Comparison of ENCODE assay signal across 30 cellular contexts in the genomic region with DNA sequence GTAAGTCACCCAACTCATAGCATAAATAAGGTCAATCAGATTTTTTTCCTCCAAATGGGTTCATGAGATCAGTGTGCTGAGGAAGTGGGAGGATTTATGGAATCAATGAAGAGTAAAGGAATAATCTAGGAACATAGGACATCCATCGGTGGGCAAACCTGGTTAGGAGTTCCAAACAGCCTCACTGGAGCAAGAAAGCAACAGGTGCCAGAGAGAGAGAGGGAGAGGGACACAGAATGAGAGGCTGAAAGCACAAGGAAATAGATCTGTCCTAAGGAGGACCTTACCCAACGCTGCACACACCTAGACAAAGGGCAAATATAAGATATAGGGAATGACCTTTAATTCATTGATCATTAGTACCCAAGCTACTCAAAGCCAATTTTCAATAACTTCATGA.
"Had no signal": no experiment of that assay in that cellular context is flagged by ENCODE, and none has a peak within 500 bp of the region (broad histone marks: within the 10 kb centered on the region; RNA-seq: fewer than 3 reads in every experiment).

No MANE protein-coding gene starts in this region.

- H3K27me3 ChIP-seq: adrenal gland, body of pancreas, brain microvascular endothelial cell, breast epithelium, cardiac muscle cell had no signal

- H3K9me3 ChIP-seq: adrenal gland, body of pancreas, breast epithelium had no signal

- FAIRE-seq: astrocyte had no signal

- H3K36me3 ChIP-seq: adrenal gland, brain microvascular endothelial cell, breast epithelium, cardiac muscle cell had no signal

- DNase-seq: activated effector memory CD4-positive, alpha-beta T cell treated with anti-CD3 and anti-CD28 coated beads, Interleukin-2, amount 50 U/mL, for 16 hours; activated effector memory CD4-positive, alpha-beta T cell treated with Interleukin-2 at 50 U/mL for 16 hours; activated gamma-delta T cell; activated gamma-delta T cell treated with Interleukin-2 at 50 U/mL for 16 hours; activated naive CD4-positive, alpha-beta T cell; activated naive CD4-positive, alpha-beta T cell treated with anti-CD3 and anti-CD28 coated beads for 36 hours; activated naive CD4-positive, alpha-beta T cell treated with anti-CD3 and anti-CD28 coated beads, Interleukin-2, amount 10 ng/mL, durations not matched to agents 7 days and 5 days; activated naive CD4-positive, alpha-beta T cell treated with anti-CD3 and anti-CD28 coated beads, Interleukin-2, amount 50 U/mL, for 16 hours; activated naive CD4-positive, alpha-beta T cell treated with Interleukin-2 at 50 U/mL for 16 hours; activated naive CD8-positive, alpha-beta T cell treated with anti-CD3 and anti-CD28 coated beads for 36 hours; activated naive CD8-positive, alpha-beta T cell treated with anti-CD3 and anti-CD28 coated beads, Interleukin-2, amount 10 ng/mL, durations not matched to agents 7 days and 5 days; activated naive CD8-positive, alpha-beta T cell treated with anti-CD3 and anti-CD28 coated beads, Interleukin-2, amount 50 U/mL, for 24 hours; activated T-cell treated with anti-CD3 and anti-CD28 coated beads, Interleukin-2, amount 50 U/mL, for 1 hour; activated T-cell treated with anti-CD3 and anti-CD28 coated beads, Interleukin-2, amount 50 U/mL, for 24 hours; activated T-cell treated with anti-CD3 and anti-CD28 coated beads, Interleukin-2, amount 50 U/mL, for 4 hours; activated T-cell treated with anti-CD3 and anti-CD28 coated beads, Interleukin-2, amount 50 U/mL, for 48 hours; activated T-cell treated with anti-CD3 and anti-CD28 coated beads, Interleukin-2, amount 50 U/mL, for 72 hours; adrenal gland; amniotic stem cell; amygdala; anterior cingulate cortex; aorta; body of pancreas; brain microvascular endothelial cell; caudate nucleus; central memory CD4-positive, alpha-beta T cell; cerebellar nuclear complex had no signal

- H3K4me1 ChIP-seq: body of pancreas, breast epithelium had no signal

- H3K27ac ChIP-seq: adrenal gland, body of pancreas, brain microvascular endothelial cell, breast epithelium, cardiac muscle cell had no signal

- H3K4me3 ChIP-seq: adrenal gland, body of pancreas, breast epithelium, cardiac muscle cell had no signal
